In the genomic region with DNA sequence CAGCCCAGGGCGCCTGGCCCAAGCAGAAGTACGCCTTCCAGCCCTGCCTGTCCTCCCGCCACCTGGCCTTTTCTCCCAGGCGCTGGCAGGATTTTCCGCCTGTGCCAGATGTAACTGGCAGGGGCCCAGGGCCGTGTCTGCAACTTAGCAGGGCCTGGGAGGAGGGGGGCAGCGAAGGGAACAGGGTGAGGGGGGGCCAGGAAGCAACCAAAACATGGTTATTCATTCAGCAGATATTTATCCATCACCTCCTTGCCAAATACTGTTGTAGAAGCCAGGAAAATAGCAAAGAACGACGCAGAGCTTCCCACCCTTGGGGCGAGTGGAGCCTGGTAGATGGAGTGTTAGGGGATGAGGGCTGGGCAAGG, we compare ENCODE assay signal across 9 cellular contexts. TPM values are rescaled to one million over a fixed set of nuclear protein-coding genes. Genes with fewer than 3 reads are reported as not detected.
DNase-seq lines count a peak whose midpoint lies in the region; ATAC-seq, FAIRE-seq and TF ChIP-seq lines count a peak whose summit lies in the region.
"Had no signal": no experiment of that assay in that cellular context is flagged by ENCODE, and none has a peak within 500 bp of the region (broad histone marks: within the 10 kb centered on the region; RNA-seq: fewer than 3 reads in every experiment).

No MANE protein-coding gene starts in this region.

- FAIRE-seq in A549 (lab: Jason Lieb, UNC) (no peak), D721Med (lab: Jason Lieb, UNC) (no peak)

- POLR2A ChIA-PET in A549 (lab: Yijun Ruan, JAX) = no interaction called here

- no peak for TF ChIP-seq POLR2A in A549 (IDR thresholded peaks at IDR 0.05; ENCODE audit: low read length)

- CTCF ChIA-PET in A549 (lab: Yijun Ruan, JAX) = no interaction called here

- H3K9me3 ChIP-seq in A549 (no peaks in the 10 kb centered on the region), lung (ENCODE audit: control insufficient read depth in 2 of 2, insufficient read depth in 1 of 2, low read length in 1 of 2) (no peaks in the 10 kb centered on the region), upper lobe of right lung (no peaks in the 10 kb centered on the region)

- no peaks in the 10 kb centered on the region for H3K27me3 ChIP-seq in lung (ENCODE audit: control insufficient read depth, insufficient read depth)
- no peaks in the 10 kb centered on the region for H3K27me3 ChIP-seq in upper lobe of right lung

- no peak for DNase-seq in A549 (ENCODE audit: low read depth in 1 of 2, low spot score in 1 of 2)
- DNase-seq in NCI-H2029 (lab: John Stamatoyannopoulos, UW) = peak; percentile 80
- peak; percentile 45 for DNase-seq in cerebellum (ENCODE audit: low spot score)
- DNase-seq in lung (ENCODE audit: low spot score) = peak; percentile 71
- peak; percentile 88 for DNase-seq in upper lobe of right lung
- DNase-seq in HPDE6-E6E7 (ENCODE audit: extremely low spot score) = no peak
- DNase-seq in D721Med (ENCODE audit: insufficient read length, low spot score) = no peak

- 69% methylated on average over 7 of the region's 10 CpGs for WGBS in A549 (ENCODE audit: missing lambda C conversion rate)
- 6 to 9% methylated on average over 10 of the region's 10 CpGs for WGBS in lung, 2 donors

- H3K4me1 ChIP-seq in A549 (peaks cover 1% of the 10 kb centered on the region; the same call in 2 of the 3 replicates), lung (ENCODE audit: control insufficient read depth in 2 of 2, insufficient read depth in 2 of 2, low read length in 2 of 2) (peaks cover 0 to 11% of the 10 kb centered on the region in 2 donors), upper lobe of right lung (peaks cover 26% of the 10 kb centered on the region)

- intact Hi-C loops in upper lobe of right lung (cut with DNase I) = no loop called here

- H3K36me3 ChIP-seq in lung (ENCODE audit: control insufficient read depth in 2 of 2, insufficient read depth in 2 of 2, low read length in 2 of 2) (no peaks in the 10 kb centered on the region), upper lobe of right lung (no peaks in the 10 kb centered on the region)

- TF ChIP-seq RAD21 in A549 (conservative IDR thresholded peaks at IDR 0.05 in 1 of 2, IDR thresholded peaks at IDR 0.05 in 1 of 2) = no peak

- ATAC-seq in A549 = peak; percentile 26 to 46; a peak in 3 of 6 replicates
- ATAC-seq in lung (ENCODE audit: insufficient read depth, low FRiP score) = peak; percentile 54
- ATAC-seq in upper lobe of right lung = peak; percentile 64
- no peak for ATAC-seq in HG02588 (IDR thresholded peaks at IDR 0.05; ENCODE audit: unreplicated experiment)

- no peak overlapping the region for H3K4me2 ChIP-seq in A549

- H3K4me3 ChIP-seq in A549 (no peak overlapping the region), lung (no peak overlapping the region), upper lobe of right lung (no peak overlapping the region)
- H3K4me3 ChIP-seq: PC-9 had no signal

- no peak for TF ChIP-seq CTCF in A549 (IDR thresholded peaks at IDR 0.05)
- no peak for TF ChIP-seq CTCF in lung (IDR thresholded peaks at IDR 0.05; ENCODE audit: control extremely low read depth, extremely low read depth)
- TF ChIP-seq CTCF in upper lobe of right lung (IDR thresholded peaks at IDR 0.05) = no peak
- no peak for TF ChIP-seq CTCF in D721Med (IDR thresholded peaks at IDR 0.05; ENCODE audit: insufficient read depth, missing control alignments)

- no peak for TF ChIP-seq EP300 in A549 (IDR thresholded peaks at IDR 0.05)

- peak overlapping the region in 1 of 2 experiments; percentile 24; a peak in 2 of 6 replicates for H3K27ac ChIP-seq in A549
- H3K27ac ChIP-seq in lung (ENCODE audit: low read depth in 1 of 2, low read length in 1 of 2) = peak overlapping the region; percentile 26 to 92
- peak overlapping the region; percentile 84 for H3K27ac ChIP-seq in upper lobe of right lung
- H3K27ac ChIP-seq: PC-9 had no signal

TF ChIP-seq in A549, 52 proteins besides CTCF, POLR2A, EP300 and RAD21:
- TF ChIP-seq CBX2 (IDR thresholded peaks at IDR 0.05; ENCODE audit: borderline replicate concordance, low read depth) (no peak), HEYL (CRISPR knock-in tag; IDR thresholded peaks at IDR 0.05) (no peak), GATA3 (IDR thresholded peaks at IDR 0.05; ENCODE audit: borderline replicate concordance) (no peak), FOSL2 (IDR thresholded peaks at IDR 0.05) (no peak), FOSL2 (CRISPR knock-in tag; IDR thresholded peaks at IDR 0.05) (no peak), RFX5 (IDR thresholded peaks at IDR 0.05) (no peak), ZSCAN20 (CRISPR knock-in tag; IDR thresholded peaks at IDR 0.05) (no peak), HOXB5 (CRISPR knock-in tag; IDR thresholded peaks at IDR 0.05) (no peak), SMC3 (IDR thresholded peaks at IDR 0.05) (no peak), BHLHE40 (IDR thresholded peaks at IDR 0.05; ENCODE audit: low read depth, low read length) (no peak), CEBPB (IDR thresholded peaks at IDR 0.05) (no peak), FOXS1 (CRISPR knock-in tag; IDR thresholded peaks at IDR 0.05) (no peak), NPAS2 (CRISPR knock-in tag; IDR thresholded peaks at IDR 0.05; ENCODE audit: borderline replicate concordance) (no peak), RCOR1 (IDR thresholded peaks at IDR 0.05; ENCODE audit: low read depth, low read length) (no peak), NR3C1 (IDR thresholded peaks at IDR 0.05) (no peak), TP53 (CRISPR knock-in tag; IDR thresholded peaks at IDR 0.05) (no peak), MYC (IDR thresholded peaks at IDR 0.05; ENCODE audit: borderline replicate concordance, low read length) (no peak), CBX8 (IDR thresholded peaks at IDR 0.05) (no peak)
- TF ChIP-seq, protein P1, sequence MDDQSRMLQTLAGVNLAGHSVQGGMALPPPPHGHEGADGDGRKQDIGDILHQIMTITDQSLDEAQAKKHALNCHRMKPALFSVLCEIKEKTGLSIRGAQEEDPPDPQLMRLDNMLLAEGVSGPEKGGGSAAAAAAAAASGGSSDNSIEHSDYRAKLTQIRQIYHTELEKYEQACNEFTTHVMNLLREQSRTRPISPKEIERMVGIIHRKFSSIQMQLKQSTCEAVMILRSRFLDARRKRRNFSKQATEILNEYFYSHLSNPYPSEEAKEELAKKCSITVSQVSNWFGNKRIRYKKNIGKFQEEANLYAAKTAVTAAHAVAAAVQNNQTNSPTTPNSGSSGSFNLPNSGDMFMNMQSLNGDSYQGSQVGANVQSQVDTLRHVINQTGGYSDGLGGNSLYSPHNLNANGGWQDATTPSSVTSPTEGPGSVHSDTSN (IDR thresholded peaks at IDR 0.05) = no peak
- TF ChIP-seq, protein P2, sequence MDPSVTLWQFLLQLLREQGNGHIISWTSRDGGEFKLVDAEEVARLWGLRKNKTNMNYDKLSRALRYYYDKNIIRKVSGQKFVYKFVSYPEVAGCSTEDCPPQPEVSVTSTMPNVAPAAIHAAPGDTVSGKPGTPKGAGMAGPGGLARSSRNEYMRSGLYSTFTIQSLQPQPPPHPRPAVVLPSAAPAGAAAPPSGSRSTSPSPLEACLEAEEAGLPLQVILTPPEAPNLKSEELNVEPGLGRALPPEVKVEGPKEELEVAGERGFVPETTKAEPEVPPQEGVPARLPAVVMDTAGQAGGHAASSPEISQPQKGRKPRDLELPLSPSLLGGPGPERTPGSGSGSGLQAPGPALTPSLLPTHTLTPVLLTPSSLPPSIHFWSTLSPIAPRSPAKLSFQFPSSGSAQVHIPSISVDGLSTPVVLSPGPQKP (IDR thresholded peaks at IDR 0.05; ENCODE audit: low read depth, low read length) = no peak
- TF ChIP-seq, protein P3, sequence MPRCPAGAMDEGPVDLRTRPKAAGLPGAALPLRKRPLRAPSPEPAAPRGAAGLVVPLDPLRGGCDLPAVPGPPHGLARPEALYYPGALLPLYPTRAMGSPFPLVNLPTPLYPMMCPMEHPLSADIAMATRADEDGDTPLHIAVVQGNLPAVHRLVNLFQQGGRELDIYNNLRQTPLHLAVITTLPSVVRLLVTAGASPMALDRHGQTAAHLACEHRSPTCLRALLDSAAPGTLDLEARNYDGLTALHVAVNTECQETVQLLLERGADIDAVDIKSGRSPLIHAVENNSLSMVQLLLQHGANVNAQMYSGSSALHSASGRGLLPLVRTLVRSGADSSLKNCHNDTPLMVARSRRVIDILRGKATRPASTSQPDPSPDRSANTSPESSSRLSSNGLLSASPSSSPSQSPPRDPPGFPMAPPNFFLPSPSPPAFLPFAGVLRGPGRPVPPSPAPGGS (IDR thresholded peaks at IDR 0.05) = no peak

RNA-seq across cellular contexts. Expression of a gene that starts 5.6 kb away (rescaled TPM):
- polyA plus RNA-seq in A549 (2011; rRNA removed) (3.1 and 6.1 TPM in 2 replicates), A549 (2017; fragmentation: RNase III; extraction: RNeasy Plus Mini Kit Qiagen cat#74134 plus additional on column Dnase treatment) (4.2 to 5.4 TPM (median 5.1 TPM) in 3 replicates), lung (1 to 10 TPM; 6.1 to 8.0 TPM)
- polyA plus RNA-seq in A549 (2012; cell fraction: cytosol; rRNA removed) = 2.7 and 3.7 TPM in 2 replicates
- 7.6 TPM in 2 replicates for polyA plus RNA-seq in A549 (2012; cell fraction: nucleus; rRNA removed)
- 3.2 and 5.1 TPM in 2 replicates for polyA minus RNA-seq in A549 (2011; rRNA and poly(A)+ RNA removed)
- total RNA-seq in cerebellum (0.91 TPM), lung (1 to 10 TPM; 6.3 to 8.8 TPM), upper lobe of right lung (6.7 TPM)

RNA-seq across cellular contexts. Expression of a gene that starts 38.2 kb away (rescaled TPM):
- polyA plus RNA-seq in A549 (2011; rRNA removed) (3.4 and 4.1 TPM in 2 replicates), A549 (2017; fragmentation: RNase III; extraction: RNeasy Plus Mini Kit Qiagen cat#74134 plus additional on column Dnase treatment) (1.7 to 1.9 TPM (median 1.7 TPM) in 3 replicates), lung (1 to 10 TPM; 3.0 to 3.2 TPM)
- polyA plus RNA-seq in A549 (2012; cell fraction: cytosol; rRNA removed) = 1.7 and 1.8 TPM in 2 replicates
- 1.2 and 1.3 TPM in 2 replicates for polyA plus RNA-seq in A549 (2012; cell fraction: nucleus; rRNA removed)
- polyA minus RNA-seq in A549 (2011; rRNA and poly(A)+ RNA removed) = 3.1 and 4.1 TPM in 2 replicates
- total RNA-seq in cerebellum (8.2 TPM), lung (1 to 10 TPM; 3.3 to 6.7 TPM), upper lobe of right lung (4.2 TPM)

RNA-seq across cellular contexts. Expression of a gene that starts 46.1 kb away (rescaled TPM):
- 2.1 and 2.7 TPM in 2 replicates for polyA plus RNA-seq in A549 (2011; rRNA removed)
- 1.8 and 2.9 TPM in 2 replicates for polyA plus RNA-seq in A549 (2012; cell fraction: cytosol; rRNA removed)
- 8.3 and 9.3 TPM in 2 replicates for polyA plus RNA-seq in A549 (2012; cell fraction: nucleus; rRNA removed)
- polyA plus RNA-seq in A549 (2017; fragmentation: RNase III; extraction: RNeasy Plus Mini Kit Qiagen cat#74134 plus additional on column Dnase treatment) = 1.9 to 3.1 TPM (median 2.6 TPM) in 3 replicates
- polyA minus RNA-seq in A549 (2011; rRNA and poly(A)+ RNA removed) = 2.1 and 2.4 TPM in 2 replicates
- 17.0 TPM for total RNA-seq in cerebellum
- 10 to 100 TPM; 39.8 to 47.1 TPM for total RNA-seq in lung
- 10 to 100 TPM; 30.8 to 38.7 TPM for polyA plus RNA-seq in lung
- total RNA-seq in upper lobe of right lung = 58.6 TPM

Comparison
In these comparisons a context has a peak if more than half of its experiments do, and no peak if none do; other contexts are left out.
1. DNase-seq: peak in NCI-H2029 (single experiment), cerebellum (single experiment), lung (single experiment) and upper lobe of right lung (single experiment); none in A549 (0 of 2), HPDE6-E6E7 (single experiment) and D721Med (single experiment).